In the genomic region with DNA sequence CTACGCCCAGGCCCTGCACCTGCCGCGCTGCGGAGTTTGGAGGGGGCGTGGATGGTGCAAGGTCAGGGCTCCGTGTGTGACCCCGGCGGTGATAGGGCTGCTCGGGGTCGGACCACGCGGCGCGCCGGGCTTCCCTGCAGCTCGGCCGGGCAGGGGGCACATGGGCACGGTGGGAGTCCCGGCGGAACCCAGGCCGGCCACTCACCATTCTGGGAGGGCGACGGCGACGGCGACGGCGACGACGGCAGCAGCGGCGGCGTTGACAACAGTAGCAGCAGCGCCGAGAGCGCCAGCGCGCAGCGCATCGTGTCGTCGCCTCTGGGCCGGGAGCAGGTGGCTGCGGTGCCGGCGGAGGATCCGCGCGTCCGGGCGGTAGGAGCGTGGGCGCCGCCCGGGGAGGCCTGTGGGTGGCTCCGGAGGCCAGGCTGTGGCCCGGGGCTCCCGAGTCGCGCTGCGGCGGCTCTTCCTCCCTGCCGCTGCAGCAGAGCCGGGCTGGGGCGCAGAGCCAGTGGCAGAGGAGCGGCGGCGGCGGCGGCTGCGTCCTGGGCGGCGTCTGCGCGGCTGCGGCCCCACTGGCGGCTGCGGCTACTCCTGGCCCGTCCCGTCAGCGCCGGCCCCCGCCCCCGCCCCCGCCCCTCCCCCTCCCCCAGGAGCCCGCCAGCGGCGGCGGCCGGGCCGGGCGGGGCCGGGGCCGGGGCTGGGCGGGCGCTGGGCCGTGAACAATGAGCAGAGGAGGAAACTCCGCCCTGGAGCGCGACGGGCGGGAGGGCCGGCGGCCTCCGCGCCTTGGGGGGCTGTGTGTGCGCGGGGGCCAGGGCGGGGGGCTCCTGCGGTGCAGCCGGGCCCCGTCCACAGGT, we compare ENCODE assay signal across 1 cellular context.
TF ChIP-seq lines count a peak whose summit lies in the region.

Gene PODXL, minus strand, starts transcription at position 574 of the 857 bp plus-strand sequence. Its CDS starts 269 bp downstream, at position 305.

TF ChIP-seq in GM23338, 12 proteins besides CTCF, POLR2A, EP300 and RAD21:
- TF ChIP-seq ZNF462 (CRISPR knock-in tag; IDR thresholded peaks at IDR 0.05), result no peak
- peak; percentile 63 for TF ChIP-seq POLR2AphosphoS5 (IDR thresholded peaks at IDR 0.05; ENCODE audit: low read depth)
